10 cellular contexts compared by ENCODE assay signal in the genomic region with DNA sequence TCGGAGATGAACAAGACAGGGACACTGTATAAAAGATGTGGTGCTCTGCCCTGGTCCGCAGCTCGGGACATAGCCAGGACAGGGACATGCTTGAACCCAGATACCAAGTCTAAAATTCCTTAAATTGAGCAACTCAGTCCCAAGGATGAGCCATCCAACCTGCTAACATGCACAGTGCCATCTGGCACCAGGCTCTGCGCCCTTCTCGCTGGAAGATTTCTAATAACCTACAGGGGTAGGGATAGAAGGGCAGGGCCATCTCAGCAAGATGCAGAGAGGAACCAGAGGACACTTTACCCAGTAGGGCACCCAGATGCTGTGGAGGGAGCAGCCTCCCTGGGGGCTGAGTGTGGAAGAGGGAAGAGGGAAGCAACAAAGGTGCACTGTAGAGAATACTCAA.
DNase-seq lines count a peak whose midpoint lies in the region; ATAC-seq and TF ChIP-seq lines count a peak whose summit lies in the region.
"Had no signal": no experiment of that assay in that cellular context is flagged by ENCODE, and none has a peak within 500 bp of the region (broad histone marks: within the 10 kb centered on the region; RNA-seq: fewer than 3 reads in every experiment).

No MANE protein-coding gene starts in this region.

- peaks cover 51% of the 10 kb centered on the region for H3K36me3 Mint-ChIP-seq in stimulated activated naive CD8-positive, alpha-beta T cell treated with anti-CD3 and anti-CD28 coated beads, Interleukin-15, Interleukin-2, amounts not matched to agents 100 ng/mL and 50 ng/mL, for 24 hours (ENCODE audit: low read depth)
- peaks cover 62% of the 10 kb centered on the region for H3K36me3 Mint-ChIP-seq in activated T-helper 17 cell treated with anti-CD3 and anti-CD28 coated beads, Interleukin-2, amount 50 U/mL, for 72 hours (ENCODE audit: low read depth)

- peak overlapping the region; percentile 23 for H3K9ac ChIP-seq in mucosa of stomach (ENCODE audit: low read length)

- H3K4me1 ChIP-seq in mucosa of stomach (ENCODE audit: control insufficient read depth, insufficient read depth, low read length) (peaks cover 89% of the 10 kb centered on the region), gastroesophageal sphincter (peaks cover 0 to 21% (median 0%) of the 10 kb centered on the region in 3 donors)

- peak overlapping the region; percentile 85 for H3K27ac Mint-ChIP-seq in stimulated activated naive CD8-positive, alpha-beta T cell treated with anti-CD3 and anti-CD28 coated beads, Interleukin-15, Interleukin-2, amounts not matched to agents 100 ng/mL and 50 ng/mL, for 24 hours
- peak overlapping the region; percentile 72 for H3K27ac Mint-ChIP-seq in activated T-helper 17 cell treated with anti-CD3 and anti-CD28 coated beads, Interleukin-2, amount 50 U/mL, for 72 hours

- no peak overlapping the region for H3K27ac ChIP-seq in gastroesophageal sphincter

- H3K9me3 Mint-ChIP-seq in stimulated activated naive CD8-positive, alpha-beta T cell treated with anti-CD3 and anti-CD28 coated beads, Interleukin-15, Interleukin-2, amounts not matched to agents 100 ng/mL and 50 ng/mL, for 24 hours = no peaks in the 10 kb centered on the region
- H3K9me3 Mint-ChIP-seq in activated T-helper 17 cell treated with anti-CD3 and anti-CD28 coated beads, Interleukin-2, amount 50 U/mL, for 72 hours = no peaks in the 10 kb centered on the region

- no peak for ATAC-seq in stimulated activated naive CD8-positive, alpha-beta T cell treated with anti-CD3 and anti-CD28 coated beads, Interleukin-15, Interleukin-2, amounts not matched to agents 100 U/mL and 50 U/mL, for 24 hours
- ATAC-seq in activated T-helper 17 cell treated with anti-CD3 and anti-CD28 coated beads, Interleukin-2, amount 50 U/mL, for 72 hours (replicated peaks) = no peak
- ATAC-seq in HG02840 (IDR thresholded peaks at IDR 0.05; ENCODE audit: low FRiP score, unreplicated experiment) (no peak), gastroesophageal sphincter (no peak), HG03025 (IDR thresholded peaks at IDR 0.05; ENCODE audit: low FRiP score, unreplicated experiment) (no peak)
- ATAC-seq: SK-N-SH treated with all-trans-retinoic acid at 6 μM for 48 hours had no signal

- H3K4me3 ChIP-seq in mucosa of stomach (ENCODE audit: low read length) (no peak overlapping the region), gastroesophageal sphincter (no peak overlapping the region)

- TF ChIP-seq EP300 in gastroesophageal sphincter (IDR thresholded peaks at IDR 0.05) = no peak

- H3K36me3 ChIP-seq in mucosa of stomach (ENCODE audit: control insufficient read depth, insufficient read depth, low read length) (no peaks in the 10 kb centered on the region), gastroesophageal sphincter (no peaks in the 10 kb centered on the region)

- peak overlapping the region; percentile 50 for H3K4me3 Mint-ChIP-seq in stimulated activated naive CD8-positive, alpha-beta T cell treated with anti-CD3 and anti-CD28 coated beads, Interleukin-15, Interleukin-2, amounts not matched to agents 100 ng/mL and 50 ng/mL, for 24 hours
- peak overlapping the region; percentile 19 for H3K4me3 Mint-ChIP-seq in activated T-helper 17 cell treated with anti-CD3 and anti-CD28 coated beads, Interleukin-2, amount 50 U/mL, for 72 hours

- no peak for TF ChIP-seq CTCF in gastroesophageal sphincter (IDR thresholded peaks at IDR 0.05)

- H3K27me3 ChIP-seq in mucosa of stomach (ENCODE audit: control insufficient read depth, insufficient read depth, low read length) (no peaks in the 10 kb centered on the region), gastroesophageal sphincter (no peaks in the 10 kb centered on the region)

- H3K9me3 ChIP-seq in mucosa of stomach (ENCODE audit: control insufficient read depth, low read length) (no peaks in the 10 kb centered on the region), gastroesophageal sphincter (no peaks in the 10 kb centered on the region)

- 100% methylated on average over 1 of the region's 5 CpGs; no CpG with 5 or more reads in 1 of the 2 donors for WGBS in gastroesophageal sphincter (ENCODE audit: low coverage in 1 of 2), 2 donors

- no peaks in the 10 kb centered on the region for H3K27me3 Mint-ChIP-seq in stimulated activated naive CD8-positive, alpha-beta T cell treated with anti-CD3 and anti-CD28 coated beads, Interleukin-15, Interleukin-2, amounts not matched to agents 100 ng/mL and 50 ng/mL, for 24 hours
- H3K27me3 Mint-ChIP-seq in activated T-helper 17 cell treated with anti-CD3 and anti-CD28 coated beads, Interleukin-2, amount 50 U/mL, for 72 hours = no peaks in the 10 kb centered on the region

- peaks cover 94% of the 10 kb centered on the region for H3K4me1 Mint-ChIP-seq in stimulated activated naive CD8-positive, alpha-beta T cell treated with anti-CD3 and anti-CD28 coated beads, Interleukin-15, Interleukin-2, amounts not matched to agents 100 ng/mL and 50 ng/mL, for 24 hours (ENCODE audit: low read depth)
- peaks cover 43% of the 10 kb centered on the region for H3K4me1 Mint-ChIP-seq in activated T-helper 17 cell treated with anti-CD3 and anti-CD28 coated beads, Interleukin-2, amount 50 U/mL, for 72 hours

- no peak for DNase-seq in stimulated activated naive CD8-positive, alpha-beta T cell treated with anti-CD3 and anti-CD28 coated beads, Interleukin-15, Interleukin-2, amounts not matched to agents 100 U/mL and 50 U/mL, for 24 hours
- no peak for DNase-seq in stimulated activated CD4-positive, alpha-beta T cell treated with anti-CD3 and anti-CD28 coated beads, Interleukin-4, amount 100 ng/mL, for 24 hours
- DNase-seq: stimulated activated CD4-positive, alpha-beta T cell treated with anti-CD3 and anti-CD28 coated beads, Interleukin-2, amount 100 ng/mL, for 24 hours had no signal

- TF ChIP-seq POLR2A in gastroesophageal sphincter (IDR thresholded peaks at IDR 0.05) = no peak
